7 cellular contexts compared by ENCODE assay signal in the genomic region with DNA sequence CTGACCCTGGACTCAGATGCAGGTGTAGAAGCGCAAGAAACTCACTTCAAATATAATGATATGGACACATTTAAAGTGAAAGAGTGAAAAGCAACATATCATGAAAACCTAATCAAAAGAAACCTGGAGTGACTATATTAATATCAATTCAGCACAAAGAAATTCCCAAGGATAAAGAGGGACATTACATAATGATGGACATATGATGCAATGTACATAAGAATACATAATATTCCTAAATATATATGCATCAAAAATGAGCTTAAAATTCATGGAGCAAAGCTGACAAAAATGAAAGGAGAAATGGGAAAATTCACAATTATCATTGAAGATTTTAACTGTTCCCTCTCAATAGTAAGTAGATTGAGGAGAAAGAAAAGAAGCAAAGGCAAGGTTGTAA. TPM values are rescaled to one million over a fixed set of nuclear protein-coding genes. Genes with fewer than 3 reads are reported as not detected.
"Had no signal": no experiment of that assay in that cellular context is flagged by ENCODE, and none has a peak within 500 bp of the region (broad histone marks: within the 10 kb centered on the region; RNA-seq: fewer than 3 reads in every experiment).

No MANE protein-coding gene starts in this region.

- H3K27me3 Mint-ChIP-seq: IgD-negative memory B cell had no signal

- H3K9ac ChIP-seq: KMS-11 had no signal

- H3K4me3 Mint-ChIP-seq: IgD-negative memory B cell had no signal

- FAIRE-seq: HTR-8/SVneo had no signal

- H3K27ac Mint-ChIP-seq: IgD-negative memory B cell had no signal

- H3K27ac ChIP-seq: HL-60, KMS-11 had no signal

- DNase-seq: IMR-90, KBM-7, KG1 had no signal

- H3K4me1 Mint-ChIP-seq: IgD-negative memory B cell had no signal

- H3K4me2 ChIP-seq: KMS-11 had no signal

RNA-seq across cellular contexts. Expression of gene PTPRR, which starts 24.6 kb away (rescaled TPM):
- polyA plus RNA-seq: IgD-negative memory B cell had no signal
